Comparison of ENCODE assay signal across 30 cellular contexts in the genomic region with DNA sequence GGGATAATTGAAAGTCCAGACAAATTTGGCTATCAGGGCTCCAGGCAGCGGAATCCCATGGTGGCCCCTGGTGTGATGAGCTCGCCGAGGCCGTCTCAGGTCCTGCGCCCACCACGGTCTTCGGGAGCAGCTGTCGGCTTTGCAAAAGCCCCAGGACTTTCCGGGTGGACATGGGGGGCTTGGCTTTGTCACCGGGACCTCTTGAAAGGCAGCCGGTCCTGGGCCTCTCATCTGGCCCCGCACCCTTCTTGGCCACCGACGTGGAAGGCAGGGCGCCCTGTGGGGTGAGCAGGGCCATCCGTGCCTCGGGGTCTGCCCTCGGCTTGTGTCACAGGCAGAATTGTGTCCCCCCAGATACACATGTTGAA.
"Had no signal": no experiment of that assay in that cellular context is flagged by ENCODE, and none has a peak within 500 bp of the region (broad histone marks: within the 10 kb centered on the region; RNA-seq: fewer than 3 reads in every experiment).

No MANE protein-coding gene starts in this region.

- H3K27me3 ChIP-seq: body of pancreas had no signal

- H3K36me3 Mint-ChIP-seq: activated naive CD8-positive, alpha-beta T cell treated with anti-CD3 and anti-CD28 coated beads for 36 hours had no signal

- ATAC-seq: activated CD8-positive, alpha-beta T cell treated with anti-CD3 and anti-CD28 coated beads for 36 hours; activated T-cell treated with anti-CD3 and anti-CD28 coated beads, Interleukin-2, amount 50 U/mL, for 72 hours; activated T-helper 17 cell treated with anti-CD3 and anti-CD28 coated beads, Interleukin-2, amount 50 U/mL, for 72 hours; body of pancreas; Panc1 had no signal

- DNase-seq: activated CD4-positive, alpha-beta T cell treated with anti-CD3 and anti-CD28 coated beads for 1 hour; activated CD4-positive, alpha-beta T cell treated with anti-CD3 and anti-CD28 coated beads for 48 hours; activated CD4-positive, CD25-positive, alpha-beta regulatory T cell; activated CD8-positive, alpha-beta T cell treated with anti-CD3 and anti-CD28 coated beads for 36 hours; activated effector memory CD4-positive, alpha-beta T cell treated with anti-CD3 and anti-CD28 coated beads, Interleukin-2, amount 50 U/mL, for 16 hours; activated naive CD4-positive, alpha-beta T cell; activated naive CD4-positive, alpha-beta T cell treated with anti-CD3 and anti-CD28 coated beads, Interleukin-2, amount 50 U/mL, for 16 hours; activated naive CD8-positive, alpha-beta T cell treated with anti-CD3 and anti-CD28 coated beads for 36 hours; activated T-cell treated with anti-CD3 and anti-CD28 coated beads, Interleukin-2, amount 50 U/mL, for 1 hour; activated T-cell treated with anti-CD3 and anti-CD28 coated beads, Interleukin-2, amount 50 U/mL, for 72 hours; amygdala; body of pancreas; MM.1S; MV-4-11; NCI-H1092; NCI-H1436 treated with DMSO at 0.1 percent for 48 hours; NCI-H1694 treated with DMSO at 0.1 percent for 48 hours; NCI-H2029; NCI-H345; NCI-H524 treated with DMSO at 0.1 percent for 48 hours; SW 1271; T-helper 1 cell; T-helper 2 cell; T-helper 9 cell; WERI-Rb-1 had no signal

- H3K4me3 Mint-ChIP-seq: activated CD8-positive, alpha-beta T cell treated with anti-CD3 and anti-CD28 coated beads for 36 hours; activated naive CD8-positive, alpha-beta T cell treated with anti-CD3 and anti-CD28 coated beads for 36 hours; activated T-cell treated with anti-CD3 and anti-CD28 coated beads, Interleukin-2, amount 50 U/mL, for 72 hours; activated T-helper 17 cell treated with anti-CD3 and anti-CD28 coated beads, Interleukin-2, amount 50 U/mL, for 72 hours had no signal

- H3K4me1 ChIP-seq: breast epithelium had no signal

- H3K9me3 Mint-ChIP-seq: activated CD8-positive, alpha-beta T cell treated with anti-CD3 and anti-CD28 coated beads for 36 hours; activated naive CD8-positive, alpha-beta T cell treated with anti-CD3 and anti-CD28 coated beads for 36 hours; activated T-helper 17 cell treated with anti-CD3 and anti-CD28 coated beads, Interleukin-2, amount 50 U/mL, for 72 hours had no signal

- H3K27ac Mint-ChIP-seq: activated CD8-positive, alpha-beta T cell treated with anti-CD3 and anti-CD28 coated beads for 36 hours; activated naive CD8-positive, alpha-beta T cell treated with anti-CD3 and anti-CD28 coated beads for 36 hours; activated T-cell treated with anti-CD3 and anti-CD28 coated beads, Interleukin-2, amount 50 U/mL, for 72 hours; activated T-helper 17 cell treated with anti-CD3 and anti-CD28 coated beads, Interleukin-2, amount 50 U/mL, for 72 hours had no signal

- H3K4me1 Mint-ChIP-seq: activated naive CD8-positive, alpha-beta T cell treated with anti-CD3 and anti-CD28 coated beads for 36 hours; activated T-helper 17 cell treated with anti-CD3 and anti-CD28 coated beads, Interleukin-2, amount 50 U/mL, for 72 hours had no signal

- H3K27me3 Mint-ChIP-seq: activated CD8-positive, alpha-beta T cell treated with anti-CD3 and anti-CD28 coated beads for 36 hours; activated naive CD8-positive, alpha-beta T cell treated with anti-CD3 and anti-CD28 coated beads for 36 hours had no signal

- H3K4me3 ChIP-seq: body of pancreas, breast epithelium had no signal

- H3K27ac ChIP-seq: body of pancreas, breast epithelium, KMS-11, WERI-Rb-1 had no signal

- FAIRE-seq: astrocyte had no signal

- H3K9ac ChIP-seq: KMS-11 had no signal

- H3K36me3 ChIP-seq: breast epithelium, WERI-Rb-1 had no signal

- H3K9me3 ChIP-seq: body of pancreas had no signal
